ENCODE assay signal across 23 cellular contexts in genomic region chr11:132496341-132496740, GRCh38.
DNase-seq lines count a peak whose midpoint lies in the region; ATAC-seq and TF ChIP-seq lines count a peak whose summit lies in the region.
"Had no signal": no experiment of that assay in that cellular context is flagged by ENCODE, and none has a peak within 500 bp of the region (broad histone marks: within the 10 kb centered on the region; RNA-seq: fewer than 3 reads in every experiment).

No MANE protein-coding gene starts in this region.

- no peaks in the 10 kb centered on the region for H3K4me1 Mint-ChIP-seq in activated CD4-positive, alpha-beta T cell treated with anti-CD3 and anti-CD28 coated beads, Interleukin-2, amount 10 ng/mL, durations not matched to agents 24 days and 14 days
- H3K4me1 Mint-ChIP-seq: B cell, naive B cell had no signal

- H3K27ac ChIP-seq in BLaER1 (no peak overlapping the region), RWPE2 (ENCODE audit: poor library complexity, severe bottlenecking) (no peak overlapping the region)
- H3K27ac ChIP-seq: ascending aorta, parathyroid adenoma, skin epidermis had no signal

- no peak overlapping the region for H3K9ac ChIP-seq in BLaER1
- H3K9ac ChIP-seq: parathyroid adenoma had no signal

- H3K4me3 ChIP-seq in BLaER1: no peak overlapping the region
- no peak overlapping the region for H3K4me3 ChIP-seq in RWPE2 (ENCODE audit: severe bottlenecking)
- H3K4me3 ChIP-seq: ascending aorta, skin epidermis had no signal

- H3K9me3 ChIP-seq in BLaER1 (0 out of 2 replicates have a peak, but pooled peaks cover 3% of the 10 kb centered on the region), RWPE2 (ENCODE audit: severe bottlenecking) (no peaks in the 10 kb centered on the region)
- H3K9me3 ChIP-seq: ascending aorta had no signal

- H3K4me1 ChIP-seq in BLaER1: peaks cover 33% of the 10 kb centered on the region
- H3K4me1 ChIP-seq in RWPE2 (ENCODE audit: insufficient read depth, poor library complexity, severe bottlenecking): no peaks in the 10 kb centered on the region
- H3K4me1 ChIP-seq: ascending aorta, parathyroid adenoma had no signal

- intact Hi-C loops in activated CD4-positive, alpha-beta T cell treated with anti-CD3 and anti-CD28 coated beads, Interleukin-2, amount 10 ng/mL, durations not matched to agents 24 days and 14 days (cut with micrococcal nuclease): no loop called here

- H3K36me3 ChIP-seq in BLaER1: no peaks in the 10 kb centered on the region
- H3K36me3 ChIP-seq in RWPE2 (ENCODE audit: low read depth): no peaks in the 10 kb centered on the region
- H3K36me3 ChIP-seq: ascending aorta had no signal

- DNase-seq in EL (peak; percentile 40), RWPE2 (ENCODE audit: low spot score) (no peak), glomerular visceral epithelial cell (ENCODE audit: extremely low spot score) (peak; percentile 69)
- no peak for DNase-seq in activated CD4-positive, alpha-beta T cell treated with anti-CD3 and anti-CD28 coated beads, Interleukin-2, amount 10 ng/mL, durations not matched to agents 24 days and 14 days
- DNase-seq: activated CD4-positive, alpha-beta T cell treated with anti-CD3 and anti-CD28 coated beads for 48 hours; activated naive CD4-positive, alpha-beta T cell treated with Interleukin-2 at 50 U/mL for 16 hours; cortex of kidney; H7; naive B cell; NCI-H146; NCI-H526 treated with DMSO at 0.1 percent for 48 hours; PC-3; stimulated activated CD4-positive, alpha-beta T cell treated with anti-CD3 and anti-CD28 coated beads, Interleukin-4, amount 100 ng/mL, for 4 hours; stimulated activated CD8-positive, alpha-beta memory T cell treated with anti-CD3 and anti-CD28 coated beads, Interleukin-4, amount 100 ng/mL, for 48 hours had no signal

- H3K27me3 ChIP-seq in BLaER1: no peaks in the 10 kb centered on the region
- no peaks in the 10 kb centered on the region for H3K27me3 ChIP-seq in RWPE2 (ENCODE audit: insufficient read depth, poor library complexity, severe bottlenecking)
- H3K27me3 ChIP-seq: ascending aorta had no signal

- H3K9me3 Mint-ChIP-seq in activated CD4-positive, alpha-beta T cell treated with anti-CD3 and anti-CD28 coated beads, Interleukin-2, amount 10 ng/mL, durations not matched to agents 24 days and 14 days: no peaks in the 10 kb centered on the region

- peak overlapping the region; percentile 45 for H3K4me2 ChIP-seq in BLaER1

- no peaks in the 10 kb centered on the region for H4K20me1 ChIP-seq in BLaER1

- H3K4me3 Mint-ChIP-seq in activated CD4-positive, alpha-beta T cell treated with anti-CD3 and anti-CD28 coated beads, Interleukin-2, amount 10 ng/mL, durations not matched to agents 24 days and 14 days: no peak overlapping the region
- H3K4me3 Mint-ChIP-seq: B cell, naive B cell had no signal

- H3K36me3 Mint-ChIP-seq in activated CD4-positive, alpha-beta T cell treated with anti-CD3 and anti-CD28 coated beads, Interleukin-2, amount 10 ng/mL, durations not matched to agents 24 days and 14 days (ENCODE audit: low read depth): no peaks in the 10 kb centered on the region
- H3K36me3 Mint-ChIP-seq: naive B cell had no signal

- H3K27ac Mint-ChIP-seq in activated CD4-positive, alpha-beta T cell treated with anti-CD3 and anti-CD28 coated beads, Interleukin-2, amount 10 ng/mL, durations not matched to agents 24 days and 14 days: no peak overlapping the region
- H3K27ac Mint-ChIP-seq: B cell, naive B cell had no signal

- peak; percentile 48; the same call in 1 of the 3 replicates for ATAC-seq in RWPE2 (ENCODE audit: low read depth)
- ATAC-seq in GM18861 (IDR thresholded peaks at IDR 0.05; ENCODE audit: unreplicated experiment): no peak
- ATAC-seq in GM18519 (IDR thresholded peaks at IDR 0.05; ENCODE audit: low FRiP score, unreplicated experiment): no peak
- no peak for ATAC-seq in HG02642 (IDR thresholded peaks at IDR 0.05; ENCODE audit: poor library complexity, unreplicated experiment)
- ATAC-seq: PC-3, SK-N-SH treated with all-trans-retinoic acid at 6 μM for 48 hours had no signal

- H3K27me3 Mint-ChIP-seq in activated CD4-positive, alpha-beta T cell treated with anti-CD3 and anti-CD28 coated beads, Interleukin-2, amount 10 ng/mL, durations not matched to agents 24 days and 14 days: no peaks in the 10 kb centered on the region
- H3K27me3 Mint-ChIP-seq: B cell, naive B cell had no signal

- no peak for TF ChIP-seq CTCF in RWPE2 (IDR thresholded peaks at IDR 0.05; ENCODE audit: poor library complexity, severe bottlenecking)

Comparison
In these comparisons a context has a peak if more than half of its experiments do, and no peak if none do; other contexts are left out.
1. DNase-seq: peak in EL (single experiment) and glomerular visceral epithelial cell (single experiment); none in RWPE2 (single experiment) and activated CD4-positive, alpha-beta T cell treated with anti-CD3 and anti-CD28 coated beads, Interleukin-2, amount 10 ng/mL, durations not matched to agents 24 days and 14 days (single experiment).